Comparison of ENCODE assay signal across 5 cellular contexts in the genomic region with DNA sequence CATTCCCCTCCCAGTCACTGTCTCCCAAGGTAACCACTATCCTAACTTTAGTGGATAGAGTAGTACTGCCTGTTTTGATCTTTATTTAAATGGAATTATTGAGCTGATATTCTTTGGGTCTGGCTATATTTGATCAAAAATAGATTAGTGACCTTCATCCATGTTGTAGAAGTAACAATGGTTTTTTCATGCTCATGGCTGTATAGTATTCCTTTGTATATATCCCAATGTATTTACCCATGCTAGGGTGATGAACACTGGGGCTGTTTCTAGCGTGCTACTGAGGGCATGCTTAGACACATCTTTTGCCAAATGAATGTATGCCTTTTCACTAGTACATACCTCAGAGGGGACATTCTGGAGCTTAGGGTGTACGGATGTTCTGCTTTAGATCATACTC. TPM values are rescaled to one million over a fixed set of nuclear protein-coding genes. Genes with fewer than 3 reads are reported as not detected.
"Had no signal": no experiment of that assay in that cellular context is flagged by ENCODE, and none has a peak within 500 bp of the region (broad histone marks: within the 10 kb centered on the region; RNA-seq: fewer than 3 reads in every experiment).

No MANE protein-coding gene starts in this region.

- ATAC-seq: GM12878 had no signal

- DNase-seq: GDM1, GF-D8 had no signal

- H3K4me3 ChIP-seq: GM12878 had no signal

- FAIRE-seq: G401.6, GM12878 had no signal

RNA-seq across cellular contexts. Expression of a gene that starts 10.1 kb away (rescaled TPM):
- total RNA-seq: G401, GM12878 had no signal

RNA-seq across cellular contexts. Expression of a gene that starts 58.5 kb away (rescaled TPM):
- total RNA-seq: G401, GM12878 had no signal
